8 cellular contexts compared by ENCODE assay signal in genomic region chr7:141073641-141074161, GRCh38. TPM values are rescaled to one million over a fixed set of nuclear protein-coding genes. Genes with fewer than 3 reads are reported as not detected.
DNase-seq lines count a peak whose midpoint lies in the region; ATAC-seq and TF ChIP-seq lines count a peak whose summit lies in the region.

TMEM178B (plus strand) TSS chr7:141074064.

- H3K36me3 ChIP-seq in SU-DHL-6 (ENCODE audit: low read length) (no peaks in the 10 kb centered on the region), esophagus (ENCODE audit: control insufficient read depth in 2 of 2, insufficient read depth in 2 of 2, low read length in 1 of 2) (no peaks in the 10 kb centered on the region)
- no peaks in the 10 kb centered on the region for H3K36me3 ChIP-seq in naive thymus-derived CD4-positive, alpha-beta T cell (ENCODE audit: control insufficient read depth in 2 of 3, insufficient read depth in 3 of 3, low read length in 3 of 3)

- CTCF ChIA-PET in naive thymus-derived CD4-positive, alpha-beta T cell (lab: Charles Lee), result no interaction called here

- H3K4me3 Mint-ChIP-seq in naive thymus-derived CD4-positive, alpha-beta T cell, result peak within 1 kb of the TSS; percentile 63 to 92 (median 85)

- H3K9me3 Mint-ChIP-seq in naive thymus-derived CD4-positive, alpha-beta T cell, result peaks cover 0 to 4% (median 0%) of the 10 kb centered on the region in 11 donors

- H3K79me2 ChIP-seq in SU-DHL-6 (ENCODE audit: insufficient read depth, low read length), result no peaks in the 10 kb centered on the region

- 1% methylated on average over 42 to 47 of the region's 47 CpGs for WGBS in esophagus, 2 donors

- H4K20me1 ChIP-seq in SU-DHL-6 (ENCODE audit: low read depth, low read length), result no peaks in the 10 kb centered on the region

- DNase-seq in activated CD4-positive, alpha-beta T cell treated with anti-CD3 and anti-CD28 coated beads for 48 hours, result peak; percentile 25
- no peak for DNase-seq in activated CD4-positive, alpha-beta T cell treated with anti-CD3 and anti-CD28 coated beads for 1 hour
- DNase-seq in naive thymus-derived CD4-positive, alpha-beta T cell, result peak in 3 of 9 donors; percentile 3 to 39 (median 4)
- DNase-seq in Kasumi-1 (lab: John Stamatoyannopoulos, UW), result no peak

- H3K36me3 Mint-ChIP-seq in naive thymus-derived CD4-positive, alpha-beta T cell, result no peaks in the 10 kb centered on the region

- H3F3A ChIP-seq in SU-DHL-6 (ENCODE audit: insufficient read depth), result no peaks in the 10 kb centered on the region

- no peaks in the 10 kb centered on the region for H3K9me3 ChIP-seq in SU-DHL-6 (ENCODE audit: insufficient read depth, low read length)
- H3K9me3 ChIP-seq in esophagus (ENCODE audit: control insufficient read depth in 2 of 2, insufficient read depth in 1 of 2, low read depth in 1 of 2, low read length in 1 of 2), result no peaks in the 10 kb centered on the region
- H3K9me3 ChIP-seq in naive thymus-derived CD4-positive, alpha-beta T cell (ENCODE audit: control insufficient read depth in 2 of 3, low read length in 3 of 3), result no peaks in the 10 kb centered on the region

- H3K9ac ChIP-seq in SU-DHL-6 (ENCODE audit: low read length), result peak within 1 kb of the TSS; percentile 24; the same call in 1 of the 2 replicates

- no peak for TF ChIP-seq CTCF in SU-DHL-6 (IDR thresholded peaks at IDR 0.05; ENCODE audit: insufficient read depth, low read length, poor library complexity, severe bottlenecking)

- ATAC-seq in naive thymus-derived CD4-positive, alpha-beta T cell, result no peak
- ATAC-seq in HG02852 (IDR thresholded peaks at IDR 0.05; ENCODE audit: unreplicated experiment) (no peak), HG03159 (IDR thresholded peaks at IDR 0.05; ENCODE audit: unreplicated experiment) (no peak)

- H3K4me2 ChIP-seq in SU-DHL-6 (ENCODE audit: low read depth, low read length, poor library complexity, severe bottlenecking), result peak within 1 kb of the TSS; percentile 32

- H2AFZ ChIP-seq in SU-DHL-6 (ENCODE audit: low read depth, low read length, severe bottlenecking), result no peak within 1 kb of the TSS

- H3K27ac ChIP-seq in SU-DHL-6 (ENCODE audit: low read depth, low read length), result no peak within 1 kb of the TSS
- no peak within 1 kb of the TSS for H3K27ac ChIP-seq in esophagus (ENCODE audit: low read depth in 2 of 2, low read length in 1 of 2)
- no peak within 1 kb of the TSS for H3K27ac ChIP-seq in naive thymus-derived CD4-positive, alpha-beta T cell (ENCODE audit: low read depth, low read length)

- no peak within 1 kb of the TSS for H3K27ac Mint-ChIP-seq in naive thymus-derived CD4-positive, alpha-beta T cell

- intact Hi-C loops in naive thymus-derived CD4-positive, alpha-beta T cell (cut with micrococcal nuclease), result loop anchor here (2.0 to 10.0 kb wide), 5 partner anchors 51 to 479 kb away; partner anchors contain the start of genes MRPS33 (in 2 of the 2), AGK (in 1 of the 2), BRAF (in 1 of the 2) and NDUFB2 (in 1 of the 2)

- H3K4me3 ChIP-seq in SU-DHL-6 (ENCODE audit: insufficient read depth, low read length, poor library complexity, severe bottlenecking), result peak within 1 kb of the TSS; percentile 32
- H3K4me3 ChIP-seq in esophagus (ENCODE audit: low read depth in 1 of 2, low read length in 2 of 2), result peak within 1 kb of the TSS; percentile 47 to 52
- H3K4me3 ChIP-seq in naive thymus-derived CD4-positive, alpha-beta T cell (ENCODE audit: low read length), result peak within 1 kb of the TSS; percentile 42

- H3K27me3 ChIP-seq in SU-DHL-6 (ENCODE audit: low read length) (no peaks in the 10 kb centered on the region), esophagus (ENCODE audit: control insufficient read depth in 1 of 2, insufficient read depth in 2 of 2, low read length in 2 of 2) (no peaks in the 10 kb centered on the region)
- H3K27me3 ChIP-seq in naive thymus-derived CD4-positive, alpha-beta T cell (ENCODE audit: control insufficient read depth in 2 of 2, insufficient read depth in 2 of 2, low read length in 2 of 2), result peaks cover 4 to 31% of the 10 kb centered on the region in 2 donors

- peaks cover 11 to 13% of the 10 kb centered on the region in 2 donors for H3K4me1 ChIP-seq in esophagus (ENCODE audit: control insufficient read depth in 2 of 2, insufficient read depth in 2 of 2, low read length in 1 of 2)
- peaks cover 5 to 6% of the 10 kb centered on the region in 2 donors for H3K4me1 ChIP-seq in naive thymus-derived CD4-positive, alpha-beta T cell (ENCODE audit: control insufficient read depth in 2 of 2, insufficient read depth in 2 of 2, low read length in 2 of 2)

- H3K4me1 Mint-ChIP-seq in naive thymus-derived CD4-positive, alpha-beta T cell, result peaks cover 17 to 30% (median 28%) of the 10 kb centered on the region in 7 donors

- POLR2A ChIA-PET in naive thymus-derived CD4-positive, alpha-beta T cell (lab: Charles Lee), result no interaction called here

- peaks cover 35 to 41% (median 39%) of the 10 kb centered on the region in 5 donors for H3K27me3 Mint-ChIP-seq in naive thymus-derived CD4-positive, alpha-beta T cell

- no peaks in the 10 kb centered on the region for H3K9me2 ChIP-seq in SU-DHL-6 (replicated peaks; ENCODE audit: insufficient read depth, low read length)

RNA-seq across cellular contexts. Expression of gene TMEM178B, which starts in this region (rescaled TPM):
- under 1 TPM; 0.21 to 0.26 TPM for polyA plus RNA-seq in esophagus
- total RNA-seq in naive thymus-derived CD4-positive, alpha-beta T cell, result 1 to 10 TPM in 1 of 5 experiments, under 1 TPM in 2, not detected in 2; 0.05 to 3.0 (median 0.10) TPM
- not detected for polyA plus RNA-seq in naive thymus-derived CD4-positive, alpha-beta T cell
